13 cellular contexts compared by ENCODE assay signal in genomic region chr16:1037023-1037933, GRCh38. TPM values are rescaled to one million over a fixed set of nuclear protein-coding genes. Genes with fewer than 3 reads are reported as not detected.
A peak's percentile ranks its signal among the peaks of the same experiment; 100 is the strongest.
DNase-seq lines count a peak whose midpoint lies in the region; ATAC-seq, FAIRE-seq and TF ChIP-seq lines count a peak whose summit lies in the region.
"Had no signal": no experiment of that assay in that cellular context is flagged by ENCODE, and none has a peak within 500 bp of the region (broad histone marks: within the 10 kb centered on the region; RNA-seq: fewer than 3 reads in every experiment).

No MANE protein-coding gene starts in this region.

- H3K4me1 ChIP-seq in HepG2 (ENCODE audit: insufficient read depth, low read length) (no peaks in the 10 kb centered on the region), right lobe of liver (no peaks in the 10 kb centered on the region), SK-N-SH (ENCODE audit: control insufficient read depth in 1 of 2, insufficient read depth in 2 of 2, low read depth in 1 of 2, low read length in 1 of 2) (no peaks in the 10 kb centered on the region), foreskin keratinocyte (no peaks in the 10 kb centered on the region)
- H3K4me1 ChIP-seq: heart right ventricle had no signal

- H3K9me2 ChIP-seq in SK-N-SH: no peaks in the 10 kb centered on the region

- in situ Hi-C loops in HepG2 (cut with HindIII; ENCODE audit: extremely low pct_ligation_motif_present, low pct_unique_long_range_greater_than_20kb): no loop called here

- no peaks in the 10 kb centered on the region for H4K20me1 ChIP-seq in HepG2 (ENCODE audit: insufficient read depth, low read length)
- no peaks in the 10 kb centered on the region for H4K20me1 ChIP-seq in SK-N-SH (ENCODE audit: insufficient read depth)

- TF ChIP-seq CTCF in HepG2 (CRISPR knock-in tag; IDR thresholded peaks at IDR 0.05): no peak
- TF ChIP-seq CTCF in right lobe of liver (IDR thresholded peaks at IDR 0.05): no peak
- TF ChIP-seq CTCF in SK-N-SH (IDR thresholded peaks at IDR 0.05): no peak
- no peak for TF ChIP-seq CTCF in foreskin keratinocyte (conservative IDR thresholded peaks at IDR 0.05)

- H3K4me3 ChIP-seq in HepG2 (replicated peaks in 1 of 3; ENCODE audit: insufficient read depth in 1 of 3, low read depth in 2 of 3, low read length in 3 of 3): no peak overlapping the region
- H3K4me3 ChIP-seq in right lobe of liver: no peak overlapping the region
- H3K4me3 ChIP-seq in SK-N-SH (ENCODE audit: low read depth in 2 of 2, low read length in 1 of 2): no peak overlapping the region
- H3K4me3 ChIP-seq: heart right ventricle had no signal

- peak; percentile 21; the same call in 1 of the 3 replicates for ATAC-seq in HepG2
- ATAC-seq in right lobe of liver: no peak
- peak; percentile 81 for ATAC-seq in foreskin keratinocyte
- ATAC-seq in HG02610 (IDR thresholded peaks at IDR 0.05; ENCODE audit: unreplicated experiment): no peak

- peaks cover 12 to 47% of the 10 kb centered on the region in 2 experiments for H3K27me3 ChIP-seq in HepG2 (ENCODE audit: control insufficient read depth in 1 of 2, insufficient read depth in 2 of 2, low read length in 2 of 2)
- no peaks in the 10 kb centered on the region for H3K27me3 ChIP-seq in right lobe of liver
- peaks cover 52% of the 10 kb centered on the region for H3K27me3 ChIP-seq in SK-N-SH (ENCODE audit: insufficient read depth)
- peaks cover 12% of the 10 kb centered on the region for H3K27me3 ChIP-seq in foreskin keratinocyte

- H3K4me2 ChIP-seq in HepG2 (ENCODE audit: low read depth, low read length): no peak overlapping the region
- H3K4me2 ChIP-seq in SK-N-SH: peak overlapping the region; percentile 23; the same call in 1 of the 2 replicates

- no peak overlapping the region for H3K9ac ChIP-seq in HepG2 (ENCODE audit: insufficient read depth, low read depth, low read length)
- no peak overlapping the region for H3K9ac ChIP-seq in SK-N-SH

- CTCF ChIA-PET in HepG2 (lab: Yijun Ruan, JAX; ENCODE audit: low intra/inter-chr PET ratio, low total read pairs): no interaction called here
- CTCF ChIA-PET in SK-N-SH (lab: Yijun Ruan, JAX): interaction anchor here (0.9 to 2.8 kb wide), 2 partner anchors 10 to 20 kb away, joined by 3 to 13 read pairs; no protein-coding TSS in a partner anchor

- H2AFZ ChIP-seq in HepG2 (ENCODE audit: low read length): no peak overlapping the region
- no peak overlapping the region for H2AFZ ChIP-seq in SK-N-SH (ENCODE audit: low read depth)

- H3K27ac ChIP-seq in HepG2 (ENCODE audit: extremely low read length, insufficient read depth, low read length): no peak overlapping the region
- no peak overlapping the region for H3K27ac ChIP-seq in right lobe of liver
- no peak overlapping the region for H3K27ac ChIP-seq in SK-N-SH (ENCODE audit: low read depth in 2 of 2, low read length in 1 of 2)
- H3K27ac ChIP-seq in foreskin keratinocyte: no peak overlapping the region
- H3K27ac ChIP-seq: heart right ventricle had no signal

- H3F3A ChIP-seq in SK-N-SH (replicated peaks; ENCODE audit: insufficient read depth): no peaks in the 10 kb centered on the region

- TF ChIP-seq EP300 in HepG2 (IDR thresholded peaks at IDR 0.05; ENCODE audit: low read depth in 2 of 2, low read length in 2 of 2) (no peak), HepG2 (CRISPR knock-in tag; IDR thresholded peaks at IDR 0.05; ENCODE audit: borderline replicate concordance) (no peak), SK-N-SH (IDR thresholded peaks at IDR 0.05; ENCODE audit: borderline replicate concordance in 1 of 2, low read depth in 1 of 2, low read length in 1 of 2) (no peak)

- TF ChIP-seq POLR2A in HepG2 (IDR thresholded peaks at IDR 0.05; ENCODE audit: insufficient read depth in 1 of 2, low read depth in 2 of 2, low read length in 2 of 2): no peak
- TF ChIP-seq POLR2A in right lobe of liver (IDR thresholded peaks at IDR 0.05): no peak

- peaks cover 11% of the 10 kb centered on the region; the same call in 1 of the 2 replicates for H3K9me3 ChIP-seq in HepG2 (ENCODE audit: low read length)
- H3K9me3 ChIP-seq in right lobe of liver: no peaks in the 10 kb centered on the region
- H3K9me3 ChIP-seq in SK-N-SH: no peaks in the 10 kb centered on the region

- H3K36me3 ChIP-seq in HepG2 (replicated peaks in 1 of 2; ENCODE audit: control insufficient read depth in 1 of 2, insufficient read depth in 2 of 2, low read length in 2 of 2) (no peaks in the 10 kb centered on the region), right lobe of liver (no peaks in the 10 kb centered on the region), SK-N-SH (replicated peaks in 1 of 2; ENCODE audit: control insufficient read depth in 1 of 2, insufficient read depth in 2 of 2, low read length in 1 of 2) (no peaks in the 10 kb centered on the region)
- H3K36me3 ChIP-seq: heart right ventricle had no signal

- BruUV-seq in HepG2 (replicated peaks; lab: Mats Ljungman, UMichigan): no TSS peak

- DNase-seq in HepG2 (ENCODE audit: low spot score) (no peak), right lobe of liver (no peak), SK-N-SH (no peak), foreskin keratinocyte (peak; percentile 36 to 63), ureter (ENCODE audit: low spot score) (peak; percentile 74), NCI-H2196 (lab: John Stamatoyannopoulos, UW; ENCODE audit: unreplicated experiment) (no peak)
- no peak for DNase-seq in activated CD4-positive, alpha-beta T cell treated with anti-CD3 and anti-CD28 coated beads, Interleukin-2, amount 50 U/mL, for 1 hour
- DNase-seq: GF-D8, NCI-H446 treated with DMSO at 0.1 percent for 48 hours had no signal

- H3K79me2 ChIP-seq in HepG2 (ENCODE audit: insufficient read depth, low read length): no peaks in the 10 kb centered on the region
- no peaks in the 10 kb centered on the region for H3K79me2 ChIP-seq in SK-N-SH (ENCODE audit: insufficient read depth)

- TF ChIP-seq RAD21 in HepG2 (CRISPR knock-in tag; IDR thresholded peaks at IDR 0.05) (no peak), SK-N-SH (IDR thresholded peaks at IDR 0.05; ENCODE audit: low read length) (no peak)

- intact Hi-C loops in HepG2 (cut with micrococcal nuclease; ENCODE audit: unreplicated experiment): no loop called here
- intact Hi-C loops in right lobe of liver (cut with DNase I): loop anchor here in 1 of 2 donors (10.0 kb wide), 1 partner anchor 212 kb away; no protein-coding TSS in a partner anchor

- WGBS in HepG2 (ENCODE audit: low lambda C conversion rate): no CpG with 5 or more reads among the region's 33 CpGs
- 46% methylated on average over 6 of the region's 33 CpGs for WGBS in right lobe of liver (ENCODE audit: insufficient coverage, low coverage, low lambda C conversion rate, missing lambda C conversion rate)
- WGBS in SK-N-SH (ENCODE audit: low lambda C conversion rate): 36% methylated on average over 10 of the region's 33 CpGs

- POLR2A ChIA-PET in HepG2 (lab: Yijun Ruan, JAX): no interaction called here
- POLR2A ChIA-PET in SK-N-SH (lab: Yijun Ruan, JAX): no interaction called here

- no peak for FAIRE-seq in HepG2 (lab: Jason Lieb, UNC)

RNA-seq across cellular contexts. Expression of gene SSTR5, which starts 35.3 kb away (rescaled TPM):
- total RNA-seq in HepG2 (2016; rRNA removed; fragmentation: Illumina TruSeq; extraction: Trizol): 0.14 and 0.49 TPM in 2 replicates
- total RNA-seq in HepG2 (2016; cell fraction: cytosol; rRNA removed; fragmentation: Illumina TruSeq; extraction: Trizol; ENCODE audit: low read depth): 0.18 TPM in 1 of 2 replicates, not detected in the other
- 0.22 TPM in 1 of 2 replicates, not detected in the other for total RNA-seq in HepG2 (2016; cell fraction: insoluble cytoplasmic fraction; rRNA removed; fragmentation: Illumina TruSeq; extraction: Trizol)
- total RNA-seq in HepG2 (2016; cell fraction: membrane; rRNA removed; fragmentation: Illumina TruSeq; extraction: Trizol): 0.14 and 0.15 TPM in 2 replicates
- not detected in 2 replicates for total RNA-seq in HepG2 (2016; cell fraction: nucleus; rRNA removed; fragmentation: Illumina TruSeq; extraction: Trizol)
- polyA plus RNA-seq in HepG2 (2011; rRNA removed): 0.20 and 0.26 TPM in 2 replicates
- 0.55 and 0.79 TPM in 2 replicates for polyA plus RNA-seq in HepG2 (2011; cell fraction: cytosol; rRNA removed)
- 0.55 and 0.62 TPM in 2 replicates for polyA plus RNA-seq in HepG2 (2011; cell fraction: nucleus; rRNA removed)
- 1.3 and 2.0 TPM in 2 replicates for polyA plus RNA-seq in HepG2 (2012)
- not detected in 2 replicates for polyA plus RNA-seq in HepG2 (2016; cell fraction: cytosol; fragmentation: Illumina TruSeq; extraction: Trizol; ENCODE audit: low read depth)
- not detected in 2 replicates for polyA plus RNA-seq in HepG2 (2016; cell fraction: insoluble cytoplasmic fraction; fragmentation: Illumina TruSeq; extraction: Trizol; ENCODE audit: low read depth)
- 0.18 TPM in 1 of 2 replicates, not detected in the other for polyA plus RNA-seq in HepG2 (2016; cell fraction: membrane; fragmentation: Illumina TruSeq; extraction: Trizol; ENCODE audit: low read depth)
- polyA plus RNA-seq in HepG2 (2016; cell fraction: nucleus; fragmentation: Illumina TruSeq; extraction: Trizol; ENCODE audit: insufficient read depth, low read depth): 0.36 TPM in 1 of 2 replicates, not detected in the other
- polyA minus RNA-seq in HepG2 (2011; rRNA and poly(A)+ RNA removed; ENCODE audit: low replicate concordance): 0.26 and 1.1 TPM in 2 replicates
- polyA minus RNA-seq in HepG2 (2011; cell fraction: cytosol; rRNA and poly(A)+ RNA removed): 0.44 and 0.59 TPM in 2 replicates
- 0.26 TPM in 1 of 2 replicates, not detected in the other for polyA minus RNA-seq in HepG2 (2011; cell fraction: nucleus; rRNA and poly(A)+ RNA removed)
- total RNA-seq in right lobe of liver: not detected
- not detected in 2 replicates for polyA plus RNA-seq in SK-N-SH (2012; rRNA removed)
- 0.01 TPM in 1 of 2 replicates, not detected in the other for polyA plus RNA-seq in SK-N-SH (2012; cell fraction: cytosol; rRNA removed)
- polyA plus RNA-seq in SK-N-SH (2012; cell fraction: nucleus; rRNA removed): not detected in 2 replicates
- total RNA-seq in foreskin keratinocyte: not detected in 2 replicates
- polyA plus RNA-seq in foreskin keratinocyte: not detected in 2 replicates
- total RNA-seq in ureter: 0.47 TPM
- polyA plus RNA-seq: AG04450, thymus had no signal

RNA-seq across cellular contexts. Expression of gene SOX8, which starts 55.7 kb away (rescaled TPM):
- total RNA-seq in HepG2 (2016; rRNA removed; fragmentation: Illumina TruSeq; extraction: Trizol) (0.15 and 0.20 TPM in 2 replicates), right lobe of liver (under 1 TPM in 3 of 6 experiments, not detected in 3; 0.07 to 0.13 (median 0.09) TPM), foreskin keratinocyte (not detected in 2 replicates), ureter (0.73 TPM)
- not detected in 2 replicates for total RNA-seq in HepG2 (2016; cell fraction: cytosol; rRNA removed; fragmentation: Illumina TruSeq; extraction: Trizol; ENCODE audit: low read depth)
- 0.21 and 0.28 TPM in 2 replicates for total RNA-seq in HepG2 (2016; cell fraction: insoluble cytoplasmic fraction; rRNA removed; fragmentation: Illumina TruSeq; extraction: Trizol)
- 0.19 and 0.31 TPM in 2 replicates for total RNA-seq in HepG2 (2016; cell fraction: membrane; rRNA removed; fragmentation: Illumina TruSeq; extraction: Trizol)
- 0.22 TPM in 1 of 2 replicates, not detected in the other for total RNA-seq in HepG2 (2016; cell fraction: nucleus; rRNA removed; fragmentation: Illumina TruSeq; extraction: Trizol)
- polyA plus RNA-seq in HepG2 (2011; rRNA removed) (0.28 and 0.34 TPM in 2 replicates), SK-N-SH (2012; rRNA removed) (not detected in 2 replicates), foreskin keratinocyte (not detected in 2 replicates)
- 0.32 and 0.42 TPM in 2 replicates for polyA plus RNA-seq in HepG2 (2011; cell fraction: cytosol; rRNA removed)
- 3.2 and 3.6 TPM in 2 replicates for polyA plus RNA-seq in HepG2 (2011; cell fraction: nucleus; rRNA removed)
- 0.25 and 0.61 TPM in 2 replicates for polyA plus RNA-seq in HepG2 (2012)
- 0.06 and 0.08 TPM in 2 replicates for polyA plus RNA-seq in HepG2 (2016; cell fraction: cytosol; fragmentation: Illumina TruSeq; extraction: Trizol; ENCODE audit: low read depth)
- 0.33 and 0.39 TPM in 2 replicates for polyA plus RNA-seq in HepG2 (2016; cell fraction: insoluble cytoplasmic fraction; fragmentation: Illumina TruSeq; extraction: Trizol; ENCODE audit: low read depth)
- polyA plus RNA-seq in HepG2 (2016; cell fraction: membrane; fragmentation: Illumina TruSeq; extraction: Trizol; ENCODE audit: low read depth): 0.20 TPM in 1 of 2 replicates, not detected in the other
- polyA plus RNA-seq in HepG2 (2016; cell fraction: nucleus; fragmentation: Illumina TruSeq; extraction: Trizol; ENCODE audit: insufficient read depth, low read depth): 0.55 and 0.61 TPM in 2 replicates
- polyA minus RNA-seq in HepG2 (2011; rRNA and poly(A)+ RNA removed; ENCODE audit: low replicate concordance): 0.09 and 0.42 TPM in 2 replicates
- 0.30 TPM in 1 of 2 replicates, not detected in the other for polyA minus RNA-seq in HepG2 (2011; cell fraction: cytosol; rRNA and poly(A)+ RNA removed)
- 0.25 and 0.39 TPM in 2 replicates for polyA minus RNA-seq in HepG2 (2011; cell fraction: nucleus; rRNA and poly(A)+ RNA removed)
- not detected in 2 replicates for polyA plus RNA-seq in SK-N-SH (2012; cell fraction: cytosol; rRNA removed)
- not detected in 2 replicates for polyA plus RNA-seq in SK-N-SH (2012; cell fraction: nucleus; rRNA removed)
- polyA plus RNA-seq: AG04450 had no signal

RNA-seq across cellular contexts. Expression of gene C1QTNF8, which starts 58.8 kb away (rescaled TPM):
- total RNA-seq in HepG2 (2016; rRNA removed; fragmentation: Illumina TruSeq; extraction: Trizol) (0.09 TPM in 1 of 2 replicates, not detected in the other), right lobe of liver (not detected), foreskin keratinocyte (not detected in 2 replicates), ureter (not detected)
- 0.20 TPM in 1 of 2 replicates, not detected in the other for total RNA-seq in HepG2 (2016; cell fraction: cytosol; rRNA removed; fragmentation: Illumina TruSeq; extraction: Trizol; ENCODE audit: low read depth)
- total RNA-seq in HepG2 (2016; cell fraction: insoluble cytoplasmic fraction; rRNA removed; fragmentation: Illumina TruSeq; extraction: Trizol): not detected in 2 replicates
- total RNA-seq in HepG2 (2016; cell fraction: membrane; rRNA removed; fragmentation: Illumina TruSeq; extraction: Trizol): not detected in 2 replicates
- 0.22 TPM in 1 of 2 replicates, not detected in the other for total RNA-seq in HepG2 (2016; cell fraction: nucleus; rRNA removed; fragmentation: Illumina TruSeq; extraction: Trizol)
- polyA plus RNA-seq in HepG2 (2011; rRNA removed) (not detected in 2 replicates), SK-N-SH (2012; rRNA removed) (not detected in 2 replicates), foreskin keratinocyte (not detected in 2 replicates)
- polyA plus RNA-seq in HepG2 (2011; cell fraction: cytosol; rRNA removed): not detected in 2 replicates
- polyA plus RNA-seq in HepG2 (2011; cell fraction: nucleus; rRNA removed): 0.13 TPM in 1 of 2 replicates, not detected in the other
- polyA plus RNA-seq in HepG2 (2012): not detected in 2 replicates
- not detected in 2 replicates for polyA plus RNA-seq in HepG2 (2016; cell fraction: cytosol; fragmentation: Illumina TruSeq; extraction: Trizol; ENCODE audit: low read depth)
- polyA plus RNA-seq in HepG2 (2016; cell fraction: insoluble cytoplasmic fraction; fragmentation: Illumina TruSeq; extraction: Trizol; ENCODE audit: low read depth): not detected in 2 replicates
- polyA plus RNA-seq in HepG2 (2016; cell fraction: membrane; fragmentation: Illumina TruSeq; extraction: Trizol; ENCODE audit: low read depth): not detected in 2 replicates
- polyA plus RNA-seq in HepG2 (2016; cell fraction: nucleus; fragmentation: Illumina TruSeq; extraction: Trizol; ENCODE audit: insufficient read depth, low read depth): not detected in 2 replicates
- polyA minus RNA-seq in HepG2 (2011; rRNA and poly(A)+ RNA removed; ENCODE audit: low replicate concordance): not detected in 2 replicates
- not detected in 2 replicates for polyA minus RNA-seq in HepG2 (2011; cell fraction: cytosol; rRNA and poly(A)+ RNA removed)
- not detected in 2 replicates for polyA minus RNA-seq in HepG2 (2011; cell fraction: nucleus; rRNA and poly(A)+ RNA removed)
- not detected in 2 replicates for polyA plus RNA-seq in SK-N-SH (2012; cell fraction: cytosol; rRNA removed)
- polyA plus RNA-seq in SK-N-SH (2012; cell fraction: nucleus; rRNA removed): not detected in 2 replicates
- polyA plus RNA-seq: AG04450, heart right ventricle had no signal

Comparison
In these comparisons a context has a peak if more than half of its experiments do, and no peak if none do; other contexts are left out.
1. ATAC-seq: peak in HepG2 (single experiment) and foreskin keratinocyte (single experiment); none in right lobe of liver (0 of 4) and HG02610 (single experiment).
2. DNase-seq: peak in foreskin keratinocyte (2 of 2) and ureter (single experiment); none in HepG2 (single experiment), right lobe of liver (0 of 3), SK-N-SH (single experiment), NCI-H2196 (single experiment) and activated CD4-positive, alpha-beta T cell treated with anti-CD3 and anti-CD28 coated beads, Interleukin-2, amount 50 U/mL, for 1 hour (single experiment).
3. Of the 25 proteins assayed by ChIP-seq in both HepG2 and SK-N-SH: peak only in HepG2: none; only in SK-N-SH: none; in both: FOSL2; in neither: 24.